In genomic region chr4:124514588-124514987, GRCh38 we compare ENCODE assay signal across 21 cellular contexts.
"Had no signal": no experiment of that assay in that cellular context is flagged by ENCODE, and none has a peak within 500 bp of the region (broad histone marks: within the 10 kb centered on the region; RNA-seq: fewer than 3 reads in every experiment).

No MANE protein-coding gene starts in this region.

- FAIRE-seq: HepG2 had no signal

- H3K9me2 ChIP-seq: SK-N-SH had no signal

- H3K9me3 ChIP-seq: MG63, SK-N-SH had no signal

- H3K27me3 ChIP-seq: MG63 had no signal

- H3K36me3 ChIP-seq: MG63 had no signal

- H3K9ac ChIP-seq: SK-N-SH had no signal

- H3K27ac ChIP-seq: RWPE1 had no signal

- H3K4me2 ChIP-seq: SK-N-SH had no signal

- ATAC-seq: HepG2, Panc1 had no signal

- H3K4me3 ChIP-seq: MG63 had no signal

- DNase-seq: IMR-90, Karpas-422, KG1, MG63, NCI-H1092, NCI-H1105 treated with DMSO at 0.1 percent for 48 hours, NCI-H1417 treated with DMSO at 0.1 percent for 48 hours, NCI-H146, NCI-H1694 treated with DMSO at 0.1 percent for 48 hours, NCI-H1930, NCI-H2081, NCI-H2107, NCI-H2227 treated with DMSO at 0.1 percent for 48 hours, NCI-H524, NCI-H526 treated with DMSO at 0.1 percent for 48 hours, NCI-H748 treated with DMSO at 0.1 percent for 48 hours, SHP77, SK-N-SH had no signal
